ENCODE assay signal across 8 cellular contexts in the genomic region with DNA sequence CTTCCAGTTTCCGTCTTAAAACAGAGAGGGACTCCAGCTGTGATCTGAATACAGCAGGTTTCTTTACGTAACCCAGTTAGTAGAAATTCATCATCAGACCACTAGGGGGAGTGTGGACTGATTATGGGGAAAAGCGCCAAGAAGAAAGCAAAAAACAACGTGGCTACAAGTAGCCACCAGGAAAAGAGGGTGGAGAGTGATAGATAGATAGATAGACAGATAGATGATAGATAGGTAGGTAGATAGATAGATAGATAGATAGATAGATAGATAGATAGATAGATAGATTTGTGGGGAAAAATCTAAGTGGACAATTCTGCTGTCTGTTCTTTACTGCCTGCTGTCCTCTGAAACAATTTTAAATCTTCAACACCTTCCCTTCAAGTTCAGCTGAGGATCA. TPM values are rescaled to one million over a fixed set of nuclear protein-coding genes. Genes with fewer than 3 reads are reported as not detected.
DNase-seq lines count a peak whose midpoint lies in the region; ATAC-seq, FAIRE-seq and TF ChIP-seq lines count a peak whose summit lies in the region.

No MANE protein-coding gene starts in this region.

- CTCF ChIA-PET in A549 (lab: Yijun Ruan, JAX), result interaction anchor here (0.5 to 28.4 kb wide), 56 partner anchors 7 to 520 kb away, joined by 3 to 914 read pairs (median 7); a partner anchor contains a TSS

- peaks cover 4% of the 10 kb centered on the region for H3K27me3 Mint-ChIP-seq in activated T-helper 17 cell treated with anti-CD3 and anti-CD28 coated beads, Interleukin-2, amount 50 U/mL, for 72 hours

- peak; percentile 36 for FAIRE-seq in A549 (lab: Jason Lieb, UNC)

- TF ChIP-seq EP300 in A549 (IDR thresholded peaks at IDR 0.05), result no peak

- POLR2A ChIA-PET in A549 (lab: Yijun Ruan, JAX), result interaction anchor here (1.0 to 3.2 kb wide), 3 partner anchors 56 to 82 kb away, joined by 3 to 23 read pairs (median 3); no protein-coding TSS in a partner anchor

- ATAC-seq in A549, result peak; percentile 63 to 71
- peak; percentile 70 for ATAC-seq in HG03175 (IDR thresholded peaks at IDR 0.05; ENCODE audit: unreplicated experiment)
- peak; percentile 63 for ATAC-seq in activated T-helper 17 cell treated with anti-CD3 and anti-CD28 coated beads, Interleukin-2, amount 50 U/mL, for 72 hours (replicated peaks)
- peak in 3 of 4 donors; percentile 16 to 58 (median 49) for ATAC-seq in heart left ventricle
- no peak for ATAC-seq in GM19463 (IDR thresholded peaks at IDR 0.05; ENCODE audit: unreplicated experiment)

- H3K4me3 ChIP-seq in A549 (no peak overlapping the region), heart left ventricle (no peak overlapping the region)

- 3% methylated on average over 4 of the region's 4 CpGs for WGBS in A549 (ENCODE audit: missing lambda C conversion rate)
- 1 to 3% (median 2%) methylated on average over 4 of the region's 4 CpGs for WGBS in heart left ventricle, 4 donors

- H3K9me3 ChIP-seq in A549, result no peaks in the 10 kb centered on the region
- H3K9me3 ChIP-seq in heart left ventricle, result no peaks in the 10 kb centered on the region

- H3K4me2 ChIP-seq in A549, result peak overlapping the region; percentile 60

- TF ChIP-seq POLR2A in A549 (IDR thresholded peaks at IDR 0.05; ENCODE audit: low read length), result no peak
- no peak for TF ChIP-seq POLR2A in heart left ventricle (IDR thresholded peaks at IDR 0.05)

- no peaks in the 10 kb centered on the region for H3K27me3 ChIP-seq in heart left ventricle

- peaks cover 5% of the 10 kb centered on the region for H3K4me1 Mint-ChIP-seq in activated T-helper 17 cell treated with anti-CD3 and anti-CD28 coated beads, Interleukin-2, amount 50 U/mL, for 72 hours

- H3K4me3 Mint-ChIP-seq in activated T-helper 17 cell treated with anti-CD3 and anti-CD28 coated beads, Interleukin-2, amount 50 U/mL, for 72 hours, result no peak overlapping the region

- DNase-seq in A549 (ENCODE audit: low read depth in 1 of 2, low spot score in 1 of 2) (peak; percentile 91 to 92), GDM1 (lab: John Stamatoyannopoulos, UW) (peak; percentile 19), NCI-H446 (lab: John Stamatoyannopoulos, UW) (peak; percentile 12 to 73), heart left ventricle (peak in 1 of 5 donors; percentile 18), pulmonary artery endothelial cell (ENCODE audit: low read depth, low spot score) (peak; percentile 53)

- H3K36me3 ChIP-seq in heart left ventricle, result no peaks in the 10 kb centered on the region

- peak; percentile 97 for TF ChIP-seq CTCF in A549 (IDR thresholded peaks at IDR 0.05)
- TF ChIP-seq CTCF in heart left ventricle (IDR thresholded peaks at IDR 0.05), result peak; percentile 66 to 88 (median 82)

- H3K27ac ChIP-seq in A549 (peak overlapping the region; percentile 68 to 83), heart left ventricle (no peak overlapping the region)

- no peaks in the 10 kb centered on the region for H3K9me3 Mint-ChIP-seq in activated T-helper 17 cell treated with anti-CD3 and anti-CD28 coated beads, Interleukin-2, amount 50 U/mL, for 72 hours

- no peaks in the 10 kb centered on the region for H3K36me3 Mint-ChIP-seq in activated T-helper 17 cell treated with anti-CD3 and anti-CD28 coated beads, Interleukin-2, amount 50 U/mL, for 72 hours (ENCODE audit: low read depth)

- peaks cover 37% of the 10 kb centered on the region for H3K4me1 ChIP-seq in A549
- peaks cover 0 to 13% (median 0%) of the 10 kb centered on the region in 12 donors for H3K4me1 ChIP-seq in heart left ventricle

- peak; percentile 71 to 82 for TF ChIP-seq RAD21 in A549 (conservative IDR thresholded peaks at IDR 0.05 in 1 of 2, IDR thresholded peaks at IDR 0.05 in 1 of 2)

- intact Hi-C loops in heart left ventricle (cut with DNase I), result loop anchor here in 7 of 10 donors (1.0 to 5.0 kb wide), 4 partner anchors 72 to 93 kb away; no protein-coding TSS in a partner anchor

- H3K27ac Mint-ChIP-seq in activated T-helper 17 cell treated with anti-CD3 and anti-CD28 coated beads, Interleukin-2, amount 50 U/mL, for 72 hours, result no peak overlapping the region

TF ChIP-seq in A549, 52 proteins besides CTCF, POLR2A, EP300 and RAD21 (continues in another document):
- TF ChIP-seq RNF2 (IDR thresholded peaks at IDR 0.05; ENCODE audit: borderline replicate concordance, low read depth) (no peak), FOSL2 (IDR thresholded peaks at IDR 0.05) (no peak), FOSL2 (CRISPR knock-in tag; IDR thresholded peaks at IDR 0.05) (0 out of 2 replicates have a peak, but pooled peaks have one; percentile 16), GATA3 (IDR thresholded peaks at IDR 0.05; ENCODE audit: borderline replicate concordance) (no peak), MAZ (IDR thresholded peaks at IDR 0.05; ENCODE audit: borderline replicate concordance, low read depth, low read length) (no peak), CEBPB (IDR thresholded peaks at IDR 0.05) (peak in 1 of 2 experiments; percentile 61; a peak in 1 of 4 replicates), SMC3 (IDR thresholded peaks at IDR 0.05) (peak; percentile 82), ZFP36 (IDR thresholded peaks at IDR 0.05; ENCODE audit: borderline replicate concordance, partially characterized antibody) (peak; percentile 49), HEYL (CRISPR knock-in tag; IDR thresholded peaks at IDR 0.05) (no peak)
- TF ChIP-seq, protein P1, sequence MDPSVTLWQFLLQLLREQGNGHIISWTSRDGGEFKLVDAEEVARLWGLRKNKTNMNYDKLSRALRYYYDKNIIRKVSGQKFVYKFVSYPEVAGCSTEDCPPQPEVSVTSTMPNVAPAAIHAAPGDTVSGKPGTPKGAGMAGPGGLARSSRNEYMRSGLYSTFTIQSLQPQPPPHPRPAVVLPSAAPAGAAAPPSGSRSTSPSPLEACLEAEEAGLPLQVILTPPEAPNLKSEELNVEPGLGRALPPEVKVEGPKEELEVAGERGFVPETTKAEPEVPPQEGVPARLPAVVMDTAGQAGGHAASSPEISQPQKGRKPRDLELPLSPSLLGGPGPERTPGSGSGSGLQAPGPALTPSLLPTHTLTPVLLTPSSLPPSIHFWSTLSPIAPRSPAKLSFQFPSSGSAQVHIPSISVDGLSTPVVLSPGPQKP (IDR thresholded peaks at IDR 0.05; ENCODE audit: low read depth, low read length), result no peak
- TF ChIP-seq, protein P2, sequence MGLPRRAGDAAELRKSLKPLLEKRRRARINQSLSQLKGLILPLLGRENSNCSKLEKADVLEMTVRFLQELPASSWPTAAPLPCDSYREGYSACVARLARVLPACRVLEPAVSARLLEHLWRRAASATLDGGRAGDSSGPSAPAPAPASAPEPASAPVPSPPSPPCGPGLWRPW (IDR thresholded peaks at IDR 0.05), result no peak
- TF ChIP-seq, protein P3, sequence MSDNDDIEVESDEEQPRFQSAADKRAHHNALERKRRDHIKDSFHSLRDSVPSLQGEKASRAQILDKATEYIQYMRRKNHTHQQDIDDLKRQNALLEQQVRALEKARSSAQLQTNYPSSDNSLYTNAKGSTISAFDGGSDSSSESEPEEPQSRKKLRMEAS (IDR thresholded peaks at IDR 0.05), result peak; percentile 86
- TF ChIP-seq, protein P4, sequence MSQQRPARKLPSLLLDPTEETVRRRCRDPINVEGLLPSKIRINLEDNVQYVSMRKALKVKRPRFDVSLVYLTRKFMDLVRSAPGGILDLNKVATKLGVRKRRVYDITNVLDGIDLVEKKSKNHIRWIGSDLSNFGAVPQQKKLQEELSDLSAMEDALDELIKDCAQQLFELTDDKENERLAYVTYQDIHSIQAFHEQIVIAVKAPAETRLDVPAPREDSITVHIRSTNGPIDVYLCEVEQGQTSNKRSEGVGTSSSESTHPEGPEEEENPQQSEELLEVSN (IDR thresholded peaks at IDR 0.05; ENCODE audit: borderline replicate concordance, low read depth), result 0 out of 2 replicates have a peak, but pooled peaks have one; percentile 27

RNA-seq across cellular contexts. Expression of a gene that starts 12.7 kb away (rescaled TPM):
- polyA plus RNA-seq in A549 (2011; rRNA removed), result 5,007 and 5,423 TPM in 2 replicates
- 2,033 and 2,091 TPM in 2 replicates for polyA plus RNA-seq in A549 (2012; cell fraction: cytosol; rRNA removed)
- polyA plus RNA-seq in A549 (2012; cell fraction: nucleus; rRNA removed), result 892 and 1,126 TPM in 2 replicates
- polyA plus RNA-seq in A549 (2017; fragmentation: RNase III; extraction: RNeasy Plus Mini Kit Qiagen cat#74134 plus additional on column Dnase treatment), result 2,953 to 3,542 TPM (median 3,237 TPM) in 3 replicates
- polyA minus RNA-seq in A549 (2011; rRNA and poly(A)+ RNA removed), result 2,016 and 2,285 TPM in 2 replicates
- not detected for total RNA-seq in activated T-helper 17 cell treated with anti-CD3 and anti-CD28 coated beads, Interleukin-2, amount 50 U/mL, for 72 hours
- under 1 TPM in 2 of 9 donors, not detected in 7; 0.44 to 0.57 TPM for total RNA-seq in heart left ventricle
- under 1 TPM in 1 of 2 donors, not detected in 1; 0.11 TPM for polyA plus RNA-seq in heart left ventricle
- 0.14 and 0.40 TPM in 2 replicates for total RNA-seq in pulmonary artery endothelial cell

RNA-seq across cellular contexts. Expression of a gene that starts 34.2 kb away (rescaled TPM):
- polyA plus RNA-seq in A549 (2011; rRNA removed) (17.9 and 19.9 TPM in 2 replicates), A549 (2017; fragmentation: RNase III; extraction: RNeasy Plus Mini Kit Qiagen cat#74134 plus additional on column Dnase treatment) (22.0 to 26.7 TPM (median 24.7 TPM) in 3 replicates), heart left ventricle (not detected)
- 2.1 and 2.3 TPM in 2 replicates for polyA plus RNA-seq in A549 (2012; cell fraction: cytosol; rRNA removed)
- polyA plus RNA-seq in A549 (2012; cell fraction: nucleus; rRNA removed), result 1.6 and 3.6 TPM in 2 replicates
- 12.8 and 12.9 TPM in 2 replicates for polyA minus RNA-seq in A549 (2011; rRNA and poly(A)+ RNA removed)
- total RNA-seq in activated T-helper 17 cell treated with anti-CD3 and anti-CD28 coated beads, Interleukin-2, amount 50 U/mL, for 72 hours, result not detected
- total RNA-seq in heart left ventricle (not detected), pulmonary artery endothelial cell (not detected in 2 replicates)

RNA-seq across cellular contexts. Expression of a gene that starts 55.8 kb away (rescaled TPM):
- polyA plus RNA-seq in A549 (2011; rRNA removed), result 1,636 and 1,761 TPM in 2 replicates
- 1,617 and 1,738 TPM in 2 replicates for polyA plus RNA-seq in A549 (2012; cell fraction: cytosol; rRNA removed)
- 1,542 and 1,798 TPM in 2 replicates for polyA plus RNA-seq in A549 (2012; cell fraction: nucleus; rRNA removed)
- polyA plus RNA-seq in A549 (2017; fragmentation: RNase III; extraction: RNeasy Plus Mini Kit Qiagen cat#74134 plus additional on column Dnase treatment), result 4,339 to 6,918 TPM (median 6,205 TPM) in 3 replicates
- polyA minus RNA-seq in A549 (2011; rRNA and poly(A)+ RNA removed), result 620 and 678 TPM in 2 replicates
- 100 to 1,000 TPM in 1 of 2 donors, 10 to 100 TPM in 1; 54.1 to 125 TPM for total RNA-seq in activated T-helper 17 cell treated with anti-CD3 and anti-CD28 coated beads, Interleukin-2, amount 50 U/mL, for 72 hours
- 100 to 1,000 TPM in 8 of 9 donors, 10 to 100 TPM in 1; 97.0 to 308 (median 185) TPM for total RNA-seq in heart left ventricle
- polyA plus RNA-seq in heart left ventricle, result 100 to 1,000 TPM; 163 to 335 TPM
- 145 and 154 TPM in 2 replicates for total RNA-seq in pulmonary artery endothelial cell

Comparison
In these comparisons a context has a peak if more than half of its experiments do, and no peak if none do; other contexts are left out.
1. H3K27ac ChIP-seq: peak in A549 (2 of 2); none in heart left ventricle (0 of 12).